In the genomic region with DNA sequence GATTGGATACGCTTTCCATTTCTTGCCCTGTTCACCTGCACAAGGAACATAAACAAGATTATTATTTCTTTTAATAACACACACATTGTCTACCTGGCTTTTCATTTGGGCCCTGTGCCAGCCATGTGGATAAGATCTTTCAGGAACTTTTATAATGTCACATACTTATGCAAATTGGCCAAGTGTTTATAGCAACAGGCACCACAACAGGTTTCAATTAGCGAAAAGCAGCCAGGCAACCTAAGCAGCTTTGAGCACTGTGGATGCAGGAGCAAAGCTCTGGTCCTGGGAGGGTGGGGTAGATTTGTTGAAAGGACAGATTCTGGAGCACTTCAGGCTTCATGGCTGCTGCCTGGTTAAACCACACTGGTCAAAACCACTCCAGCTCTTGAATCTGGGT, we compare ENCODE assay signal across 14 cellular contexts.
DNase-seq lines count a peak whose midpoint lies in the region; ATAC-seq and TF ChIP-seq lines count a peak whose summit lies in the region.
"Had no signal": no experiment of that assay in that cellular context is flagged by ENCODE, and none has a peak within 500 bp of the region (broad histone marks: within the 10 kb centered on the region; RNA-seq: fewer than 3 reads in every experiment).

No MANE protein-coding gene starts in this region.

- WGBS in lung, 2 donors = 79 to 80% methylated on average over 2 of the region's 2 CpGs

- ATAC-seq in lung (ENCODE audit: insufficient read depth, low FRiP score) = no peak
- ATAC-seq in GM19351 (IDR thresholded peaks at IDR 0.05; ENCODE audit: unreplicated experiment) = no peak

- H3K36me3 ChIP-seq in lung (ENCODE audit: control insufficient read depth in 2 of 2, insufficient read depth in 2 of 2, low read length in 2 of 2) = no peaks in the 10 kb centered on the region
- H3K36me3 ChIP-seq: tibial nerve had no signal

- H3K4me3 ChIP-seq in lung = no peak overlapping the region
- H3K4me3 ChIP-seq: tibial nerve had no signal

- no peak for TF ChIP-seq CTCF in lung (IDR thresholded peaks at IDR 0.05; ENCODE audit: control extremely low read depth, extremely low read depth)

- peaks cover 0 to 2% of the 10 kb centered on the region in 2 donors for H3K9me3 ChIP-seq in lung (ENCODE audit: control insufficient read depth in 2 of 2, insufficient read depth in 1 of 2, low read length in 1 of 2)

- DNase-seq in DMS153 (lab: John Stamatoyannopoulos, UW) = peak; percentile 89
- peak; percentile 34 for DNase-seq in LoVo (ENCODE audit: low spot score)
- peak; percentile 24 for DNase-seq in astrocyte of the hippocampus (ENCODE audit: low read depth, low spot score)
- peak; percentile 42 for DNase-seq in lung (ENCODE audit: low spot score)
- no peak for DNase-seq in NCI-H1930 (lab: John Stamatoyannopoulos, UW)
- DNase-seq in activated gamma-delta T cell (lab: John Stamatoyannopoulos, UW) = no peak
- no peak for DNase-seq in stimulated activated naive CD4-positive, alpha-beta T cell (lab: John Stamatoyannopoulos, UW)
- DNase-seq: activated CD8-positive, alpha-beta memory T cell treated with anti-CD3 and anti-CD28 coated beads, Interleukin-2, amount 50 U/mL, for 4 hours; activated naive CD4-positive, alpha-beta T cell treated with Interleukin-2 at 50 U/mL for 16 hours; dermis blood vessel endothelial cell; NCI-H446; stimulated activated CD4-positive, alpha-beta T cell treated with anti-CD3 and anti-CD28 coated beads, Interleukin-4, amount 100 ng/mL, for 24 hours had no signal

- peaks cover 2% of the 10 kb centered on the region for H3K27me3 ChIP-seq in lung (ENCODE audit: control insufficient read depth, insufficient read depth)
- H3K27me3 ChIP-seq: tibial nerve had no signal

- H3K4me1 ChIP-seq in lung (ENCODE audit: control insufficient read depth in 2 of 2, insufficient read depth in 2 of 2, low read length in 2 of 2) = no peaks in the 10 kb centered on the region
- H3K4me1 ChIP-seq: tibial nerve had no signal

- H3K27ac ChIP-seq in lung (ENCODE audit: low read depth in 1 of 2, low read length in 1 of 2) = no peak overlapping the region
- H3K27ac ChIP-seq: tibial nerve had no signal

Comparison
In these comparisons a context has a peak if more than half of its experiments do, and no peak if none do; other contexts are left out.
1. DNase-seq: peak in DMS153 (single experiment), LoVo (single experiment), astrocyte of the hippocampus (single experiment) and lung (single experiment); none in NCI-H1930 (0 of 2), activated gamma-delta T cell (single experiment) and stimulated activated naive CD4-positive, alpha-beta T cell (0 of 6).